8 cellular contexts compared by ENCODE assay signal in the genomic region with DNA sequence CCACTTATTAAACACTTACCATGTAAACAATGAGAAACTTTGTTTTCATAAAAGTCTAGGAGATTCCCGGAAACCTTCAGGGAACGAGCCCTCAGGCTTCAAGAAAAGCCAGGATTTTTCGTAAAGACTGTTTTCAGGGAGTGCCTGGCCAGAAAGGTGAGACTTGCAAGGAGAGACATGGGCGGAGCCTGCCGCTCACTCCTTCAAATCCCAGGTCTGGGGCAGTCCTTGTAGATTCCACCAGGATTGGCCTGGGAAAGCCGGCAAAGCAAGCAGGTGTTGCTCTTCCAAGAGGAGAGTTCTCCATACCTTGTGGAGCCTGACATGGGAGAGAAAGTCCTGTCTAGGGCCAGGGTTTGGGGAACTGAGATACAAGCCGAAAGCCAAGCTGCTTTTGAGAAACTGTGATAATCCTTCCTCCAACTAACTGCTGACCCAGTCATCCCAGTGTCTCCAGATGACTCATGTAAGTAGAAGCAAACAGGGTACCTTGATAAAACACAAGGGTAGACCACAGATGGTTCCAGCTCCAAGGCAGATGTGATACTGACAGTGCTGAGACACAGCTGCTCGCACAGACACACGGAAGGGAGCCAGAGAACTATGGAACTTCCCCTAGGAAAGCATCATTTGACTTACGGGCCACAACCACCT.
A peak's percentile ranks its signal among the peaks of the same experiment; 100 is the strongest.
DNase-seq lines count a peak whose midpoint lies in the region; ATAC-seq, FAIRE-seq and TF ChIP-seq lines count a peak whose summit lies in the region.

No MANE protein-coding gene starts in this region.

- no peaks in the 10 kb centered on the region for H3K27me3 ChIP-seq in transverse colon

- no peak for TF ChIP-seq POLR2A in transverse colon (IDR thresholded peaks at IDR 0.05)

- no peaks in the 10 kb centered on the region for H3K36me3 ChIP-seq in transverse colon

- ATAC-seq in GM19463 (IDR thresholded peaks at IDR 0.05; ENCODE audit: unreplicated experiment) = peak; percentile 75
- peak; percentile 43 for ATAC-seq in HG03469 (IDR thresholded peaks at IDR 0.05; ENCODE audit: unreplicated experiment)
- peak; percentile 24 for ATAC-seq in esophagus mucosa

- peak; percentile 69 for DNase-seq in DMS 273 (lab: John Stamatoyannopoulos, UW; ENCODE audit: unreplicated experiment)
- DNase-seq in transverse colon = no peak
- no peak for DNase-seq in frontal cortex (ENCODE audit: low spot score in 2 of 2)
- DNase-seq in SKM-1 treated with dmso at 0.1 percent for 144 hours (lab: John Stamatoyannopoulos, UW; ENCODE audit: unreplicated experiment) = no peak
- no peak for DNase-seq in activated CD8-positive, alpha-beta memory T cell treated with anti-CD3 and anti-CD28 coated beads for 24 hours

- 62 to 81% methylated on average over 8 to 10 of the region's 10 CpGs for WGBS in transverse colon (ENCODE audit: low coverage in 1 of 2), 2 donors

- H3K4me1 ChIP-seq in transverse colon = peaks cover 14 to 36% (median 18%) of the 10 kb centered on the region in 4 donors

- no peak overlapping the region for H3K4me3 ChIP-seq in transverse colon

- no peak for TF ChIP-seq CTCF in transverse colon (IDR thresholded peaks at IDR 0.05)

- TF ChIP-seq EP300 in transverse colon (IDR thresholded peaks at IDR 0.05; ENCODE audit: low read depth) = no peak

- in situ Hi-C loops in transverse colon (cut with MboI; ENCODE audit: low pct_ligation_motif_present in 1 of 4, low pct_unique_long_range_greater_than_20kb in 1 of 4, low sequenced_read_pairs in 3 of 4) = no loop called here

- intact Hi-C loops in transverse colon (cut with DNase I; ENCODE audit: low total_unique reads) = no loop called here

- FAIRE-seq in frontal cortex (lab: Jason Lieb, UNC) = no peak

- peak overlapping the region in 2 of 4 donors; percentile 11 to 43 for H3K27ac ChIP-seq in transverse colon

- no peaks in the 10 kb centered on the region for H3K9me3 ChIP-seq in transverse colon

Comparison
In these comparisons a context has a peak if more than half of its experiments do, and no peak if none do; other contexts are left out.
1. ATAC-seq: peak in every context shown above with its lines; median percentile 75 in GM19463; 43 in HG03469; 24 in esophagus mucosa.